ENCODE assay signal across 8 cellular contexts in the genomic region with DNA sequence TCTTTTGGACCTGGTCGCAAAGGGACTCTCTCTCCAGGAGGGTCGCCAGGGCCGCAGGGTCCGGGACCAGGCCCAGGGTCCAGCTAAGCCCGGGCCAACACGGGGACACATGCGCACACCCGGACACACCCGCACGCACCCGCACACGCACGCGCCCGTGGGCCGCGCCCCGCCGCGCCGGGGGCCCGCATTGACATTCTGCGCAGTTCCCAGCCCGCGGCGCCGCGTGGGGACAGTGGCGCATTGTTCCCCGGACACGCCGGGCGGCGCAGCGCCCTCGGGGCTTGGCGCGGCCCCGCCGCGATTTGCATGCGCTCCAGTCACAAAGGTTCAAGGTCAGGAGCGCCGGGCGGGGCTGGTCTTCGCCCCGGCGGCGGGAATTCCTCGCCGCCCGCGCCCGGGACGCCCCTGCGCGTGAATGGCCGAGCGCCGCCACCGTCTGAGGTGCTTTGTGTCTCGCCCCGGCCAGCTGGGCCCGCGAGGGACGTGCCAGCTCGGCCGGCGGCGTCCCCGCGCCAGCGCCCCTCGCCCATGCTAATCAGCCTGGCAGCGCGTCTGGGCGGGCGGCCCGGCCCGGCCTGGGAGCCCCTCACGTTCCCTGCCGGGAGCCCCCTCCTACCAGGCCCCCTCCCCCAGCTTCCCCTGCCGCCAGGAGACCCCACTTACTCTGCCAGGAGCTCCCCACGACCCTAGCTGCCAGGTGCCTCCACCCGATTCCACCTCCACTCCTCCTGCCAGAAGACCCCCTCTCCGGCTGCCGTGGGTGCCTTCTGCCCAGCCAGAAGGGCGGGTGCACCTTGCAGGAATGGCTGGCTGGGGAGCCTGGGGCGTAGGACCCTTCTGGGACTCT. TPM values are rescaled to one million over a fixed set of nuclear protein-coding genes. Genes with fewer than 3 reads are reported as not detected.
DNase-seq lines count a peak whose midpoint lies in the region; ATAC-seq and TF ChIP-seq lines count a peak whose summit lies in the region.

No MANE protein-coding gene starts in this region.

- intact Hi-C loops in heart right ventricle (cut with DNase I): no loop called here
- intact Hi-C loops in activated CD8-positive, alpha-beta T cell treated with anti-CD3 and anti-CD28 coated beads for 36 hours (cut with micrococcal nuclease): no loop called here

- no peak overlapping the region for H3K27ac Mint-ChIP-seq in T-helper 17 cell
- H3K27ac Mint-ChIP-seq in activated CD8-positive, alpha-beta T cell treated with anti-CD3 and anti-CD28 coated beads for 36 hours: no peak overlapping the region
- no peak overlapping the region for H3K27ac Mint-ChIP-seq in activated T-cell treated with anti-CD3 and anti-CD28 coated beads, Interleukin-2, amount 50 U/mL, for 24 hours

- POLR2A ChIA-PET in activated CD8-positive, alpha-beta T cell treated with anti-CD3 and anti-CD28 coated beads for 36 hours (lab: Charles Lee): interaction anchor here (1.0 to 1.9 kb wide), 7 partner anchors 9 to 21 kb away, joined by 3 to 7 read pairs (median 3); no protein-coding TSS in a partner anchor

- H3K27me3 ChIP-seq in heart right ventricle (peaks cover 0 to 14% (median 0%) of the 10 kb centered on the region in 7 donors), osteoblast (ENCODE audit: insufficient read depth, low read length) (no peaks in the 10 kb centered on the region)

- peak in 6 of 9 donors; percentile 5 to 58 (median 44) for TF ChIP-seq CTCF in heart right ventricle (IDR thresholded peaks at IDR 0.05)
- no peak for TF ChIP-seq CTCF in osteoblast (IDR thresholded peaks at IDR 0.05; ENCODE audit: extremely low read depth, low read depth, low read length)
- no peak for TF ChIP-seq CTCF in activated CD8-positive, alpha-beta T cell treated with anti-CD3 and anti-CD28 coated beads for 36 hours (IDR thresholded peaks at IDR 0.05)

- DNase-seq in Ammon's horn (ENCODE audit: low spot score) (peak; percentile 86), T-helper 17 cell (no peak), heart right ventricle (peak in 1 of 2 donors; percentile 81), osteoblast (ENCODE audit: insufficient read length, low spot score, missing footprints) (peak; percentile 90), cerebellar nuclear complex (lab: John Stamatoyannopoulos, UW) (no peak)
- no peak for DNase-seq in activated CD8-positive, alpha-beta T cell treated with anti-CD3 and anti-CD28 coated beads for 36 hours
- DNase-seq in activated T-cell treated with anti-CD3 and anti-CD28 coated beads, Interleukin-2, amount 50 U/mL, for 24 hours: no peak

- H3K79me2 ChIP-seq in osteoblast (ENCODE audit: insufficient read depth, low read length): no peaks in the 10 kb centered on the region

- WGBS in heart right ventricle, 2 donors: 9 to 10% methylated on average over 58 to 89 of the region's 89 CpGs

- peaks cover 37% of the 10 kb centered on the region for H3K27me3 Mint-ChIP-seq in T-helper 17 cell
- H3K27me3 Mint-ChIP-seq in activated CD8-positive, alpha-beta T cell treated with anti-CD3 and anti-CD28 coated beads for 36 hours: peaks cover 28% of the 10 kb centered on the region
- peaks cover 41% of the 10 kb centered on the region for H3K27me3 Mint-ChIP-seq in activated T-cell treated with anti-CD3 and anti-CD28 coated beads, Interleukin-2, amount 50 U/mL, for 24 hours

- no peaks in the 10 kb centered on the region for H4K20me1 ChIP-seq in osteoblast (ENCODE audit: insufficient read depth, low read length)

- peak overlapping the region; percentile 83 for H3K4me2 ChIP-seq in osteoblast (ENCODE audit: insufficient read depth, low read length)

- ATAC-seq in T-helper 17 cell (peak; percentile 46), heart right ventricle (peak; percentile 56 to 85 (median 72)), GM19463 (IDR thresholded peaks at IDR 0.05; ENCODE audit: unreplicated experiment) (no peak)
- ATAC-seq in activated CD8-positive, alpha-beta T cell treated with anti-CD3 and anti-CD28 coated beads for 36 hours: no peak

- no peaks in the 10 kb centered on the region for H3K9me3 ChIP-seq in T-helper 17 cell (ENCODE audit: control insufficient read depth, low read length, poor library complexity, severe bottlenecking)
- H3K9me3 ChIP-seq in heart right ventricle: no peaks in the 10 kb centered on the region
- H3K9me3 ChIP-seq in osteoblast (ENCODE audit: low read depth, low read length): no peaks in the 10 kb centered on the region

- H3K36me3 ChIP-seq in heart right ventricle (no peaks in the 10 kb centered on the region), osteoblast (ENCODE audit: insufficient read depth, low read length) (no peaks in the 10 kb centered on the region)

- H3K4me1 ChIP-seq in heart right ventricle (peaks cover 6 to 47% (median 17%) of the 10 kb centered on the region in 9 donors), osteoblast (ENCODE audit: insufficient read depth, low read length) (peaks cover 9% of the 10 kb centered on the region)

- peaks cover 16% of the 10 kb centered on the region for H3K4me1 Mint-ChIP-seq in T-helper 17 cell
- H3K4me1 Mint-ChIP-seq in activated CD8-positive, alpha-beta T cell treated with anti-CD3 and anti-CD28 coated beads for 36 hours (ENCODE audit: low read depth): peaks cover 9% of the 10 kb centered on the region
- peaks cover 5% of the 10 kb centered on the region for H3K4me1 Mint-ChIP-seq in activated T-cell treated with anti-CD3 and anti-CD28 coated beads, Interleukin-2, amount 50 U/mL, for 24 hours (ENCODE audit: low read depth)

- no peaks in the 10 kb centered on the region for H3K9me3 Mint-ChIP-seq in activated CD8-positive, alpha-beta T cell treated with anti-CD3 and anti-CD28 coated beads for 36 hours
- no peaks in the 10 kb centered on the region for H3K9me3 Mint-ChIP-seq in activated T-cell treated with anti-CD3 and anti-CD28 coated beads, Interleukin-2, amount 50 U/mL, for 24 hours

- H3K27ac ChIP-seq in heart right ventricle (peak overlapping the region; percentile 66 to 90 (median 84)), osteoblast (ENCODE audit: low read depth, low read length) (no peak overlapping the region)

- peaks cover 7% of the 10 kb centered on the region for H3K36me3 Mint-ChIP-seq in T-helper 17 cell (ENCODE audit: low read depth)
- H3K36me3 Mint-ChIP-seq in activated CD8-positive, alpha-beta T cell treated with anti-CD3 and anti-CD28 coated beads for 36 hours (ENCODE audit: low read depth): no peaks in the 10 kb centered on the region
- no peaks in the 10 kb centered on the region for H3K36me3 Mint-ChIP-seq in activated T-cell treated with anti-CD3 and anti-CD28 coated beads, Interleukin-2, amount 50 U/mL, for 24 hours (ENCODE audit: low read depth)

- peak overlapping the region; percentile 82 for H2AFZ ChIP-seq in osteoblast (ENCODE audit: low read length)

- H3K4me3 ChIP-seq in heart right ventricle (peak overlapping the region in 9 of 10 donors; percentile 32 to 61 (median 53)), osteoblast (ENCODE audit: insufficient read depth, low read length) (peak overlapping the region; percentile 70)

- H3K4me3 Mint-ChIP-seq in T-helper 17 cell: no peak overlapping the region
- H3K4me3 Mint-ChIP-seq in activated CD8-positive, alpha-beta T cell treated with anti-CD3 and anti-CD28 coated beads for 36 hours: no peak overlapping the region
- no peak overlapping the region for H3K4me3 Mint-ChIP-seq in activated T-cell treated with anti-CD3 and anti-CD28 coated beads, Interleukin-2, amount 50 U/mL, for 24 hours

- CTCF ChIA-PET in activated CD8-positive, alpha-beta T cell treated with anti-CD3 and anti-CD28 coated beads for 36 hours (lab: Charles Lee): interaction anchor here (1.0 to 1.2 kb wide), 5 partner anchors 9 to 94 kb away, joined by 3 to 4 read pairs (median 3); no protein-coding TSS in a partner anchor

RNA-seq across cellular contexts. Expression of a gene that starts 50.5 kb away (rescaled TPM):
- total RNA-seq in T-helper 17 cell: not detected
- not detected for total RNA-seq in heart right ventricle
- not detected for polyA plus RNA-seq in heart right ventricle
- total RNA-seq in osteoblast: 0.59 TPM in 1 of 2 replicates, not detected in the other
- not detected for total RNA-seq in activated CD8-positive, alpha-beta T cell treated with anti-CD3 and anti-CD28 coated beads for 36 hours

Comparison
In these comparisons a context has a peak if more than half of its experiments do, and no peak if none do; other contexts are left out.
1. DNase-seq: peak in Ammon's horn (single experiment) and osteoblast (single experiment); none in T-helper 17 cell (0 of 3), activated CD8-positive, alpha-beta T cell treated with anti-CD3 and anti-CD28 coated beads for 36 hours (single experiment), activated T-cell treated with anti-CD3 and anti-CD28 coated beads, Interleukin-2, amount 50 U/mL, for 24 hours (single experiment) and cerebellar nuclear complex (0 of 2).
2. ATAC-seq: peak in T-helper 17 cell (single experiment) and heart right ventricle (8 of 8); none in GM19463 (single experiment) and activated CD8-positive, alpha-beta T cell treated with anti-CD3 and anti-CD28 coated beads for 36 hours (single experiment).
3. CTCF ChIP-seq: peak in heart right ventricle (6 of 9); none in osteoblast (single experiment) and activated CD8-positive, alpha-beta T cell treated with anti-CD3 and anti-CD28 coated beads for 36 hours (single experiment).